Comparison of ENCODE assay signal across 1 cellular context in the genomic region with DNA sequence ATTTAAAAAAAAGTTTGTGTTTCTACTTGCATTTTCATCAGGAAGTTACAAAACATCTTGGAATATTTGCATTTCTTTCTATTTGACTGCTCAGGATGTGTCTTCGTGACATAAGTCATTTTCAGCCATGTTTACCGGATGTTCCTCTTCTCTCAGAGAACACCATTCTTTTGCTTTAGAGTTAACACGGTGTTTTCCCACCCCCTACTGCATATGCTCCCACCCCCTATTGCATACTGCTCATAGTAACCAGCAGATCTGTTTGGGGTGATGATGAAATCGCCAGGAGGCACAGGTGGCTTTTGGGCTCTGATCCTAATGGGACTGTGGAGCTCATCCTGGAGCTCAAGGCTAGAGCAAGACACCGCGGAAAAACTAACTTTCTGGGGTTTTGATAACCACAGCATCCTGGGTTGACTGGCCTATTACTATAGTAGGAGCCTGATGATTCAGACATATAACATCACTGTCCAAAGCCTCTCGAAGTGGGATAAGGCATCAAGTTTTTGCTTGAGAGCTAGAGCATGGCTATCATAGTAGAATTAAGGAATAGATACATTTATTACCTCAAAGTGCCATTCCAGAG.
TF ChIP-seq lines count a peak whose summit lies in the region.

No MANE protein-coding gene starts in this region.

TF ChIP-seq in GM23338, 12 proteins besides CTCF, POLR2A, EP300 and RAD21:
- TF ChIP-seq, protein P1, sequence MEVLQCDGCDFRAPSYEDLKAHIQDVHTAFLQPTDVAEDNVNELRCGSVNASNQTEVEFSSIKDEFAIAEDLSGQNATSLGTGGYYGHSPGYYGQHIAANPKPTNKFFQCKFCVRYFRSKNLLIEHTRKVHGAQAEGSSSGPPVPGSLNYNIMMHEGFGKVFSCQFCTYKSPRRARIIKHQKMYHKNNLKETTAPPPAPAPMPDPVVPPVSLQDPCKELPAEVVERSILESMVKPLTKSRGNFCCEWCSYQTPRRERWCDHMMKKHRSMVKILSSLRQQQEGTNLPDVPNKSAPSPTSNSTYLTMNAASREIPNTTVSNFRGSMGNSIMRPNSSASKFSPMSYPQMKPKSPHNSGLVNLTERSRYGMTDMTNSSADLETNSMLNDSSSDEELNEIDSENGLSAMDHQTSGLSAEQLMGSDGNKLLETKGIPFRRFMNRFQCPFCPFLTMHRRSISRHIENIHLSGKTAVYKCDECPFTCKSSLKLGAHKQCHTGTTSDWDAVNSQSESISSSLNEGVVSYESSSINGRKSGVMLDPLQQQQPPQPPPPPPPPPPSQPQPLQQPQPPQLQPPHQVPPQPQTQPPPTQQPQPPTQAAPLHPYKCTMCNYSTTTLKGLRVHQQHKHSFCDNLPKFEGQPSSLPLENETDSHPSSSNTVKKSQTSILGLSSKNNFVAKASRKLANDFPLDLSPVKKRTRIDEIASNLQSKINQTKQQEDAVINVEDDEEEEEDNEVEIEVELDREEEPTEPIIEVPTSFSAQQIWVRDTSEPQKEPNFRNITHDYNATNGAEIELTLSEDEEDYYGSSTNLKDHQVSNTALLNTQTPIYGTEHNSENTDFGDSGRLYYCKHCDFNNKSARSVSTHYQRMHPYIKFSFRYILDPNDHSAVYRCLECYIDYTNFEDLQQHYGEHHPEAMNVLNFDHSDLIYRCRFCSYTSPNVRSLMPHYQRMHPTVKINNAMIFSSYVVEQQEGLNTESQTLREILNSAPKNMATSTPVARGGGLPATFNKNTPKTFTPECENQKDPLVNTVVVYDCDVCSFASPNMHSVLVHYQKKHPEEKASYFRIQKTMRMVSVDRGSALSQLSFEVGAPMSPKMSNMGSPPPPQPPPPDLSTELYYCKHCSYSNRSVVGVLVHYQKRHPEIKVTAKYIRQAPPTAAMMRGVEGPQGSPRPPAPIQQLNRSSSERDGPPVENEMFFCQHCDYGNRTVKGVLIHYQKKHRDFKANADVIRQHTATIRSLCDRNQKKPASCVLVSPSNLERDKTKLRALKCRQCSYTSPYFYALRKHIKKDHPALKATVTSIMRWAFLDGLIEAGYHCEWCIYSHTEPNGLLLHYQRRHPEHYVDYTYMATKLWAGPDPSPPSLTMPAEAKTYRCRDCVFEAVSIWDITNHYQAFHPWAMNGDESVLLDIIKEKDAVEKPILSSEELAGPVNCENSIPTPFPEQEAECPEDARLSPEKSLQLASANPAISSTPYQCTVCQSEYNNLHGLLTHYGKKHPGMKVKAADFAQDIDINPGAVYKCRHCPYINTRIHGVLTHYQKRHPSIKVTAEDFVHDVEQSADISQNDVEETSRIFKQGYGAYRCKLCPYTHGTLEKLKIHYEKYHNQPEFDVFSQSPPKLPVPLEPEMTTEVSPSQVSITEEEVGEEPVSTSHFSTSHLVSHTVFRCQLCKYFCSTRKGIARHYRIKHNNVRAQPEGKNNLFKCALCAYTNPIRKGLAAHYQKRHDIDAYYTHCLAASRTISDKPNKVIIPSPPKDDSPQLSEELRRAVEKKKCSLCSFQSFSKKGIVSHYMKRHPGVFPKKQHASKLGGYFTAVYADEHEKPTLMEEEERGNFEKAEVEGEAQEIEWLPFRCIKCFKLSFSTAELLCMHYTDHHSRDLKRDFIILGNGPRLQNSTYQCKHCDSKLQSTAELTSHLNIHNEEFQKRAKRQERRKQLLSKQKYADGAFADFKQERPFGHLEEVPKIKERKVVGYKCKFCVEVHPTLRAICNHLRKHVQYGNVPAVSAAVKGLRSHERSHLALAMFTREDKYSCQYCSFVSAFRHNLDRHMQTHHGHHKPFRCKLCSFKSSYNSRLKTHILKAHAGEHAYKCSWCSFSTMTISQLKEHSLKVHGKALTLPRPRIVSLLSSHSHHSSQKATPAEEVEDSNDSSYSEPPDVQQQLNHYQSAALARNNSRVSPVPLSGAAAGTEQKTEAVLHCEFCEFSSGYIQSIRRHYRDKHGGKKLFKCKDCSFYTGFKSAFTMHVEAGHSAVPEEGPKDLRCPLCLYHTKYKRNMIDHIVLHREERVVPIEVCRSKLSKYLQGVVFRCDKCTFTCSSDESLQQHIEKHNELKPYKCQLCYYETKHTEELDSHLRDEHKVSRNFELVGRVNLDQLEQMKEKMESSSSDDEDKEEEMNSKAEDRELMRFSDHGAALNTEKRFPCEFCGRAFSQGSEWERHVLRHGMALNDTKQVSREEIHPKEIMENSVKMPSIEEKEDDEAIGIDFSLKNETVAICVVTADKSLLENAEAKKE (CRISPR knock-in tag; IDR thresholded peaks at IDR 0.05): no peak
- TF ChIP-seq NANOG (IDR thresholded peaks at IDR 0.05; ENCODE audit: borderline replicate concordance) (no peak), JUNB (IDR thresholded peaks at IDR 0.05; ENCODE audit: unreplicated experiment) (no peak), CREB1 (CRISPR knock-in tag; IDR thresholded peaks at IDR 0.05; ENCODE audit: low read depth) (no peak), POLR2AphosphoS5 (IDR thresholded peaks at IDR 0.05; ENCODE audit: low read depth) (no peak), EZH2 (IDR thresholded peaks at IDR 0.05; ENCODE audit: low read depth, unreplicated experiment) (no peak), ZNF331 (CRISPR knock-in tag; IDR thresholded peaks at IDR 0.05; ENCODE audit: low read depth) (no peak)
- TF ChIP-seq, protein P2, sequence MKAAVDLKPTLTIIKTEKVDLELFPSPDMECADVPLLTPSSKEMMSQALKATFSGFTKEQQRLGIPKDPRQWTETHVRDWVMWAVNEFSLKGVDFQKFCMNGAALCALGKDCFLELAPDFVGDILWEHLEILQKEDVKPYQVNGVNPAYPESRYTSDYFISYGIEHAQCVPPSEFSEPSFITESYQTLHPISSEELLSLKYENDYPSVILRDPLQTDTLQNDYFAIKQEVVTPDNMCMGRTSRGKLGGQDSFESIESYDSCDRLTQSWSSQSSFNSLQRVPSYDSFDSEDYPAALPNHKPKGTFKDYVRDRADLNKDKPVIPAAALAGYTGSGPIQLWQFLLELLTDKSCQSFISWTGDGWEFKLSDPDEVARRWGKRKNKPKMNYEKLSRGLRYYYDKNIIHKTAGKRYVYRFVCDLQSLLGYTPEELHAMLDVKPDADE (IDR thresholded peaks at IDR 0.05): no peak
